21 cellular contexts compared by ENCODE assay signal in the genomic region with DNA sequence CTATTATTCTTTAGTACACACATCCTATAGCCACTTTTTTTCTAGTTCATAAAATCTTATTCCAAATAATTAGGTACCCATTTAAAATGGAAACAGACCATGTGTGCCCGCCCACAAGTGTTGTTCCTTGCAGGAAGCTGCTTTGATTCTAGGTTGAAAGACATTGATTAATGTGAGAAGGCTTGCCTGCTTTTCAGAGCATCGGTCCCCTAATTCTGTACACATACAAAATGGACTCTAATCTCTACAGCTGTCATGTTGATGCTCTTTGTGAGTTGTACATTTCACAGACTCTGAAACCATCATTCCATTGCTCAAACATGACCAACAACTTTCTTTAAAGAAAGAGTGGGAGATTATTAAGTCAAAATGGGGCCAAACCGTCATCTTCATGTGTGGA.
DNase-seq lines count a peak whose midpoint lies in the region; ATAC-seq and TF ChIP-seq lines count a peak whose summit lies in the region.
"Had no signal": no experiment of that assay in that cellular context is flagged by ENCODE, and none has a peak within 500 bp of the region (broad histone marks: within the 10 kb centered on the region; RNA-seq: fewer than 3 reads in every experiment).

No MANE protein-coding gene starts in this region.

- H3F3A ChIP-seq in SK-N-SH (replicated peaks; ENCODE audit: insufficient read depth): no peaks in the 10 kb centered on the region
- H3F3A ChIP-seq in PC-9 (ENCODE audit: insufficient read depth, low read depth): no peaks in the 10 kb centered on the region
- H3F3A ChIP-seq in PC-3 (ENCODE audit: low read length, unreplicated experiment): no peaks in the 10 kb centered on the region

- H2AFZ ChIP-seq in SK-N-SH (ENCODE audit: low read depth) (no peak overlapping the region), PC-9 (no peak overlapping the region), PC-3 (ENCODE audit: low read length) (no peak overlapping the region)

- intact Hi-C loops in PC-9 (cut with micrococcal nuclease; ENCODE audit: unreplicated experiment) (no loop called here), PC-3 (cut with micrococcal nuclease) (no loop called here)

- no peak for TF ChIP-seq RAD21 in SK-N-SH (IDR thresholded peaks at IDR 0.05; ENCODE audit: low read length)

- no peaks in the 10 kb centered on the region for H3K9me2 ChIP-seq in SK-N-SH
- H3K9me2 ChIP-seq in PC-9 (ENCODE audit: insufficient read depth): no peaks in the 10 kb centered on the region
- no peaks in the 10 kb centered on the region for H3K9me2 ChIP-seq in PC-3 (replicated peaks; ENCODE audit: low read length)

- CTCF ChIA-PET in SK-N-SH (lab: Yijun Ruan, JAX): interaction anchor here (1.0 kb wide), 1 partner anchor 11 kb away, joined by 3 read pairs; no protein-coding TSS in a partner anchor
- CTCF ChIA-PET in PC-9 (lab: Charles Lee): no interaction called here
- CTCF ChIA-PET in PC-3 (lab: Charles Lee): no interaction called here

- H3K4me3 ChIP-seq in SK-N-SH (ENCODE audit: low read depth in 2 of 2, low read length in 1 of 2) (no peak overlapping the region), PC-9 (no peak overlapping the region), PC-3 (ENCODE audit: low read length) (no peak overlapping the region)
- H3K4me3 ChIP-seq: A549; BLaER1 treated with 17β-estradiol and CSF1 and Interleukin-3, amounts not matched to agents 10 nM and 100 nM; GM12878 had no signal

- H3K27me3 ChIP-seq in SK-N-SH (ENCODE audit: insufficient read depth) (no peaks in the 10 kb centered on the region), PC-9 (ENCODE audit: insufficient read depth, low read depth) (no peaks in the 10 kb centered on the region), PC-3 (ENCODE audit: low read length) (no peaks in the 10 kb centered on the region)
- H3K27me3 ChIP-seq: BLaER1 treated with 17β-estradiol and CSF1 and Interleukin-3, amounts not matched to agents 10 nM and 100 nM had no signal

- H3K9ac ChIP-seq in SK-N-SH: no peak overlapping the region
- H3K9ac ChIP-seq in PC-3 (ENCODE audit: low read length): no peak overlapping the region
- H3K9ac ChIP-seq: BLaER1 treated with 17β-estradiol and CSF1 and Interleukin-3, amounts not matched to agents 10 nM and 100 nM had no signal

- no peaks in the 10 kb centered on the region for H4K20me1 ChIP-seq in SK-N-SH (ENCODE audit: insufficient read depth)
- no peaks in the 10 kb centered on the region for H4K20me1 ChIP-seq in PC-9 (ENCODE audit: insufficient read depth)
- H4K20me1 ChIP-seq in PC-3 (ENCODE audit: low read length): no peaks in the 10 kb centered on the region
- H4K20me1 ChIP-seq: BLaER1 treated with 17β-estradiol and CSF1 and Interleukin-3, amounts not matched to agents 10 nM and 100 nM had no signal

- no TSS peak for BruUV-seq in PC-9 (replicated peaks; lab: Mats Ljungman, UMichigan)
- no TSS peak for BruUV-seq in PC-3 (replicated peaks; lab: Mats Ljungman, UMichigan)

- 54% methylated on average over 3 of the region's 3 CpGs for WGBS in SK-N-SH (ENCODE audit: low lambda C conversion rate)

- H3K79me2 ChIP-seq in SK-N-SH (ENCODE audit: insufficient read depth) (no peaks in the 10 kb centered on the region), PC-9 (ENCODE audit: low read depth) (no peaks in the 10 kb centered on the region), PC-3 (ENCODE audit: low read length) (no peaks in the 10 kb centered on the region)

- H3K4me1 ChIP-seq in SK-N-SH (ENCODE audit: control insufficient read depth in 1 of 2, insufficient read depth in 2 of 2, low read depth in 1 of 2, low read length in 1 of 2) (peaks cover 0 to 9% of the 10 kb centered on the region in 2 experiments; a peak in 2 of 4 replicates), PC-9 (replicated peaks; ENCODE audit: insufficient read depth) (no peaks in the 10 kb centered on the region), PC-3 (ENCODE audit: insufficient read depth, low read length) (no peaks in the 10 kb centered on the region)
- H3K4me1 ChIP-seq: A549; BLaER1 treated with 17β-estradiol and CSF1 and Interleukin-3, amounts not matched to agents 10 nM and 100 nM had no signal

- H3K36me3 ChIP-seq in SK-N-SH (replicated peaks in 1 of 2; ENCODE audit: control insufficient read depth in 1 of 2, insufficient read depth in 2 of 2, low read length in 1 of 2): no peaks in the 10 kb centered on the region
- H3K36me3 ChIP-seq in PC-9 (ENCODE audit: low read depth): no peaks in the 10 kb centered on the region
- no peaks in the 10 kb centered on the region for H3K36me3 ChIP-seq in PC-3 (ENCODE audit: low read depth, low read length)
- H3K36me3 ChIP-seq: BLaER1 treated with 17β-estradiol and CSF1 and Interleukin-3, amounts not matched to agents 10 nM and 100 nM had no signal

- TF ChIP-seq EP300 in SK-N-SH (IDR thresholded peaks at IDR 0.05; ENCODE audit: borderline replicate concordance in 1 of 2, low read depth in 1 of 2, low read length in 1 of 2): no peak

- ATAC-seq in PC-3: no peak
- ATAC-seq: A549; CD8-positive, alpha-beta T cell; GM12878 had no signal

- DNase-seq in DMS 273 (lab: John Stamatoyannopoulos, UW; ENCODE audit: unreplicated experiment) (peak; percentile 24), DMS 273 treated with DMSO at 0.1 percent for 48 hours (lab: John Stamatoyannopoulos, UW) (no peak), NCI-H69 (lab: John Stamatoyannopoulos, UW) (peak; percentile 89), SK-N-SH (no peak), PC-9 (no peak), PC-3 (no peak), activated gamma-delta T cell treated with Interleukin-2 at 50 U/mL for 16 hours (no peak)
- DNase-seq: AML-193; CD4-positive, alpha-beta T cell; CD8-positive, alpha-beta T cell; DMS153; DMS53; DMS79; DND-41; EL; GDM1 had no signal

- H3K9me3 ChIP-seq in SK-N-SH: no peaks in the 10 kb centered on the region
- H3K9me3 ChIP-seq in PC-9 (ENCODE audit: insufficient read depth, low read depth): no peaks in the 10 kb centered on the region
- H3K9me3 ChIP-seq in PC-3 (ENCODE audit: low read length): no peaks in the 10 kb centered on the region
- H3K9me3 ChIP-seq: A549; BLaER1 treated with 17β-estradiol and CSF1 and Interleukin-3, amounts not matched to agents 10 nM and 100 nM had no signal

- H3K4me2 ChIP-seq in SK-N-SH: no peak overlapping the region
- H3K4me2 ChIP-seq in PC-9: no peak overlapping the region
- H3K4me2 ChIP-seq in PC-3 (ENCODE audit: low read length): no peak overlapping the region
- H3K4me2 ChIP-seq: A549; BLaER1 treated with 17β-estradiol and CSF1 and Interleukin-3, amounts not matched to agents 10 nM and 100 nM had no signal

- POLR2A ChIA-PET in SK-N-SH (lab: Yijun Ruan, JAX): no interaction called here
- POLR2A ChIA-PET in PC-9 (lab: Charles Lee; ENCODE audit: unreplicated experiment): no interaction called here
- POLR2A ChIA-PET in PC-3 (lab: Charles Lee; ENCODE audit: unreplicated experiment): no interaction called here

- no peak for TF ChIP-seq CTCF in SK-N-SH (IDR thresholded peaks at IDR 0.05)
- no peak for TF ChIP-seq CTCF in PC-9 (conservative IDR thresholded peaks at IDR 0.05)
- no peak for TF ChIP-seq CTCF in PC-3 (conservative IDR thresholded peaks at IDR 0.05; ENCODE audit: low read depth, low read length)

- H3K27ac ChIP-seq in SK-N-SH (ENCODE audit: low read depth in 2 of 2, low read length in 1 of 2) (peak overlapping the region in 1 of 2 experiments; percentile 50; a peak in 1 of 4 replicates), PC-9 (no peak overlapping the region), PC-3 (ENCODE audit: low read length) (no peak overlapping the region)
- H3K27ac ChIP-seq: 22Rv1; A549; BLaER1 treated with 17β-estradiol and CSF1 and Interleukin-3, amounts not matched to agents 10 nM and 100 nM; C4-2B had no signal

TF ChIP-seq in SK-N-SH, 30 proteins besides CTCF, POLR2A, EP300 and RAD21:
- peak; percentile 31; the same call in 1 of the 2 replicates for TF ChIP-seq TCF12 (IDR thresholded peaks at IDR 0.05)
- TF ChIP-seq GATA2 (CRISPR knock-in tag; IDR thresholded peaks at IDR 0.05): no peak
- no peak for TF ChIP-seq TEAD4 (IDR thresholded peaks at IDR 0.05; ENCODE audit: borderline replicate concordance, insufficient read depth)
- TF ChIP-seq CHD2 (IDR thresholded peaks at IDR 0.05; ENCODE audit: low read length, partially characterized antibody): no peak
- no peak for TF ChIP-seq RXRA (IDR thresholded peaks at IDR 0.05; ENCODE audit: borderline replicate concordance, low read depth)
- TF ChIP-seq FOSL2 (IDR thresholded peaks at IDR 0.05; ENCODE audit: borderline replicate concordance, low read depth): no peak
- TF ChIP-seq EZH2phosphoT487 (IDR thresholded peaks at IDR 0.05; ENCODE audit: borderline replicate concordance, low read depth): no peak
- no peak for TF ChIP-seq POLR2AphosphoS5 (IDR thresholded peaks at IDR 0.05; ENCODE audit: low read depth, low read length)
- TF ChIP-seq RCOR1 (IDR thresholded peaks at IDR 0.05; ENCODE audit: low read length): 0 out of 2 replicates have a peak, but pooled peaks have one; percentile 22
- TF ChIP-seq YY1 (IDR thresholded peaks at IDR 0.05; ENCODE audit: low read depth): no peak
- TF ChIP-seq MEF2A (IDR thresholded peaks at IDR 0.05; ENCODE audit: borderline replicate concordance, low read depth): no peak
- no peak for TF ChIP-seq SIN3A (IDR thresholded peaks at IDR 0.05; ENCODE audit: borderline replicate concordance, low read depth, low read length)
- TF ChIP-seq, protein P1, sequence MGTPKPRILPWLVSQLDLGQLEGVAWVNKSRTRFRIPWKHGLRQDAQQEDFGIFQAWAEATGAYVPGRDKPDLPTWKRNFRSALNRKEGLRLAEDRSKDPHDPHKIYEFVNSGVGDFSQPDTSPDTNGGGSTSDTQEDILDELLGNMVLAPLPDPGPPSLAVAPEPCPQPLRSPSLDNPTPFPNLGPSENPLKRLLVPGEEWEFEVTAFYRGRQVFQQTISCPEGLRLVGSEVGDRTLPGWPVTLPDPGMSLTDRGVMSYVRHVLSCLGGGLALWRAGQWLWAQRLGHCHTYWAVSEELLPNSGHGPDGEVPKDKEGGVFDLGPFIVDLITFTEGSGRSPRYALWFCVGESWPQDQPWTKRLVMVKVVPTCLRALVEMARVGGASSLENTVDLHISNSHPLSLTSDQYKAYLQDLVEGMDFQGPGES (IDR thresholded peaks at IDR 0.05; ENCODE audit: low read depth, low read length): no peak
- TF ChIP-seq, protein P2, sequence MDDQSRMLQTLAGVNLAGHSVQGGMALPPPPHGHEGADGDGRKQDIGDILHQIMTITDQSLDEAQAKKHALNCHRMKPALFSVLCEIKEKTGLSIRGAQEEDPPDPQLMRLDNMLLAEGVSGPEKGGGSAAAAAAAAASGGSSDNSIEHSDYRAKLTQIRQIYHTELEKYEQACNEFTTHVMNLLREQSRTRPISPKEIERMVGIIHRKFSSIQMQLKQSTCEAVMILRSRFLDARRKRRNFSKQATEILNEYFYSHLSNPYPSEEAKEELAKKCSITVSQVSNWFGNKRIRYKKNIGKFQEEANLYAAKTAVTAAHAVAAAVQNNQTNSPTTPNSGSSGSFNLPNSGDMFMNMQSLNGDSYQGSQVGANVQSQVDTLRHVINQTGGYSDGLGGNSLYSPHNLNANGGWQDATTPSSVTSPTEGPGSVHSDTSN (IDR thresholded peaks at IDR 0.05): no peak
- no peak for TF ChIP-seq JUND (IDR thresholded peaks at IDR 0.05)
- no peak for TF ChIP-seq NFIC (IDR thresholded peaks at IDR 0.05; ENCODE audit: borderline replicate concordance)
- TF ChIP-seq FOXM1 (IDR thresholded peaks at IDR 0.05; ENCODE audit: low read depth): no peak

Comparison
In these comparisons a context has a peak if more than half of its experiments do, and no peak if none do; other contexts are left out.
1. DNase-seq: peak in DMS 273 (single experiment) and NCI-H69 (single experiment); none in DMS 273 treated with DMSO at 0.1 percent for 48 hours (single experiment), SK-N-SH (single experiment), PC-9 (0 of 2), PC-3 (single experiment) and activated gamma-delta T cell treated with Interleukin-2 at 50 U/mL for 16 hours (single experiment).